8 cellular contexts compared by ENCODE assay signal in the genomic region with DNA sequence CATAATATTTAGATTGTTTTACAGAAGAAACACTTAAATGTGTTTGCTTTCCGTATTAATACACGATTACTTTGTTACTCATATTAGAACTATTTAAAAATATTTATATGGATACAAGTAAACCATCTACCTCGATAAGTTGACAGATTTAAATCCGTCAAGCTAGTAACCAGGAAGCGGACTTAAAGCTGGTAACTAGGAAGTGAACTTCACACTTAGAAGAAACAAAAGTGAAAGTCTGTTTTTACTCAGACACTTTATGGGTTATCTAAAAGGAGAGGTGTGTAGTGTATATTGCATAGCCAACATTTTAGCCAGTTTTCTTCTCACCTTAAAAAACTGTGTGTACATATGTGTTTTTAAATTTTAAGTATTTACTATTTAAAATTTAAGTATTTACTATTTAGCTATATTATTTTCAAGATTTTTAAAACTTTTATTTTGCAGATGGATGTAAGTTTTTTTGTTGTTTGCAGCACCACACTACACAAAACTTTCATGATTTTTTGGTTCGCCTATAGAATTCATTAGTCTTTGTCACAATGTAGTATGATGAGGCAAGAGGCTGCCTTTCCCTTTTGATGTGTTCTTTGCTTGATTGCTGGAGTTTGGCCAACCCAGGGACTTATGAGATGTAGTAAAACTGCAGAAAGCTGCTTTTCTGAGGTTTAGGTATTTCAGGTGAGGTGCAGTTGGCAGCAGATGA. TPM values are rescaled to one million over a fixed set of nuclear protein-coding genes. Genes with fewer than 3 reads are reported as not detected.
DNase-seq lines count a peak whose midpoint lies in the region; ATAC-seq, FAIRE-seq and TF ChIP-seq lines count a peak whose summit lies in the region.

No MANE protein-coding gene starts in this region.

- WGBS in HepG2 (ENCODE audit: low lambda C conversion rate): 9% methylated on average over 6 of the region's 6 CpGs

- H3K4me1 Mint-ChIP-seq in activated T-cell treated with anti-CD3 and anti-CD28 coated beads, Interleukin-2, amount 50 U/mL, for 4 hours (ENCODE audit: low read depth): peaks cover 49% of the 10 kb centered on the region
- peaks cover 32% of the 10 kb centered on the region for H3K4me1 Mint-ChIP-seq in HFFc6 (ENCODE audit: low read depth)

- H3F3A ChIP-seq in MM.1S (ENCODE audit: insufficient read depth, low read length): 0 out of 2 replicates have a peak, but pooled peaks cover 4% of the 10 kb centered on the region

- H2AFZ ChIP-seq in MM.1S (ENCODE audit: low read length): no peak overlapping the region
- no peak overlapping the region for H2AFZ ChIP-seq in HepG2 (ENCODE audit: low read length)

- no peak for TF ChIP-seq POLR2A in HepG2 (IDR thresholded peaks at IDR 0.05; ENCODE audit: insufficient read depth in 1 of 2, low read depth in 2 of 2, low read length in 2 of 2)

- H3K9me3 ChIP-seq in MM.1S (replicated peaks; ENCODE audit: insufficient read depth, low read length): no peaks in the 10 kb centered on the region
- no peaks in the 10 kb centered on the region for H3K9me3 ChIP-seq in ascending aorta
- H3K9me3 ChIP-seq in HepG2 (ENCODE audit: low read length): no peaks in the 10 kb centered on the region

- POLR2A ChIA-PET in HepG2 (lab: Yijun Ruan, JAX): interaction anchor here (0.6 kb wide), 1 partner anchor 17 kb away, joined by 3 read pairs; no protein-coding TSS in a partner anchor

- no peaks in the 10 kb centered on the region for H3K36me3 Mint-ChIP-seq in activated T-cell treated with anti-CD3 and anti-CD28 coated beads, Interleukin-2, amount 50 U/mL, for 4 hours (ENCODE audit: insufficient read depth)
- no peaks in the 10 kb centered on the region for H3K36me3 Mint-ChIP-seq in HFFc6 (ENCODE audit: low read depth)

- no peak for TF ChIP-seq RAD21 in HepG2 (CRISPR knock-in tag; IDR thresholded peaks at IDR 0.05)

- H3K36me3 ChIP-seq in MM.1S (replicated peaks; ENCODE audit: insufficient read depth, low read length) (no peaks in the 10 kb centered on the region), ascending aorta (no peaks in the 10 kb centered on the region), HepG2 (replicated peaks in 1 of 2; ENCODE audit: control insufficient read depth in 1 of 2, insufficient read depth in 2 of 2, low read length in 2 of 2) (no peaks in the 10 kb centered on the region)

- intact Hi-C loops in ascending aorta (cut with DNase I) (loop anchor here (10.0 kb wide), 1 partner anchor 52 kb away; no protein-coding TSS in a partner anchor), HepG2 (cut with micrococcal nuclease; ENCODE audit: unreplicated experiment) (loop anchor here (1.0 to 2.0 kb wide), 2 partner anchors 8 to 16 kb away; no protein-coding TSS in a partner anchor)

- TF ChIP-seq EP300 in HepG2 (IDR thresholded peaks at IDR 0.05; ENCODE audit: low read depth in 2 of 2, low read length in 2 of 2) (no peak), HepG2 (CRISPR knock-in tag; IDR thresholded peaks at IDR 0.05; ENCODE audit: borderline replicate concordance) (no peak)

- CTCF ChIA-PET in HepG2 (lab: Yijun Ruan, JAX; ENCODE audit: low intra/inter-chr PET ratio, low total read pairs): no interaction called here

- H3K9ac ChIP-seq in MM.1S (ENCODE audit: low read length) (no peak overlapping the region), HepG2 (ENCODE audit: insufficient read depth, low read depth, low read length) (peak overlapping the region; percentile 48)

- TF ChIP-seq CTCF in HFFc6 (IDR thresholded peaks at IDR 0.05): no peak
- no peak for TF ChIP-seq CTCF in MM.1S (IDR thresholded peaks at IDR 0.05; ENCODE audit: low read length)
- no peak for TF ChIP-seq CTCF in ascending aorta (IDR thresholded peaks at IDR 0.05)
- no peak for TF ChIP-seq CTCF in HepG2 (CRISPR knock-in tag; IDR thresholded peaks at IDR 0.05)

- H3K9me3 Mint-ChIP-seq in activated T-cell treated with anti-CD3 and anti-CD28 coated beads, Interleukin-2, amount 50 U/mL, for 4 hours: no peaks in the 10 kb centered on the region
- H3K9me3 Mint-ChIP-seq in HFFc6: no peaks in the 10 kb centered on the region

- H3K9me2 ChIP-seq in MM.1S (replicated peaks; ENCODE audit: insufficient read depth, low read length): no peaks in the 10 kb centered on the region

- H4K20me1 ChIP-seq in MM.1S (ENCODE audit: insufficient read depth, low read length) (no peaks in the 10 kb centered on the region; the same call in 1 of the 2 replicates), HepG2 (ENCODE audit: insufficient read depth, low read length) (peaks cover 2% of the 10 kb centered on the region; the same call in 1 of the 2 replicates)

- FAIRE-seq in HepG2 (lab: Jason Lieb, UNC): no peak

- H3K4me3 Mint-ChIP-seq in activated T-cell treated with anti-CD3 and anti-CD28 coated beads, Interleukin-2, amount 50 U/mL, for 4 hours: peak overlapping the region; percentile 93
- peak overlapping the region; percentile 95 for H3K4me3 Mint-ChIP-seq in HFFc6

- peaks cover 68% of the 10 kb centered on the region for H3K79me2 ChIP-seq in MM.1S (ENCODE audit: low read length)
- peaks cover 68% of the 10 kb centered on the region for H3K79me2 ChIP-seq in HepG2 (ENCODE audit: insufficient read depth, low read length)

- no TSS peak for BruUV-seq in HepG2 (replicated peaks; lab: Mats Ljungman, UMichigan)

- H3K27me3 Mint-ChIP-seq in activated T-cell treated with anti-CD3 and anti-CD28 coated beads, Interleukin-2, amount 50 U/mL, for 4 hours (ENCODE audit: low read depth): peaks cover 1% of the 10 kb centered on the region
- no peaks in the 10 kb centered on the region; the same call in none of the 2 replicates for H3K27me3 Mint-ChIP-seq in HFFc6 (ENCODE audit: insufficient read depth)

- H3K4me3 ChIP-seq in MM.1S (ENCODE audit: low read length): peak overlapping the region; percentile 93
- peak overlapping the region; percentile 89 to 100 for H3K4me3 ChIP-seq in ascending aorta
- peak overlapping the region; percentile 80 to 93 (median 85); a peak in 5 of 6 replicates for H3K4me3 ChIP-seq in HepG2 (replicated peaks in 1 of 3; ENCODE audit: insufficient read depth in 1 of 3, low read depth in 2 of 3, low read length in 3 of 3)

- H3K4me2 ChIP-seq in MM.1S (ENCODE audit: low read depth, low read length) (peak overlapping the region; percentile 69), HepG2 (ENCODE audit: low read depth, low read length) (peak overlapping the region; percentile 87)

- H3K4me1 ChIP-seq in MM.1S (ENCODE audit: low read length) (no peaks in the 10 kb centered on the region), ascending aorta (peaks cover 0 to 18% of the 10 kb centered on the region in 2 donors), HepG2 (ENCODE audit: insufficient read depth, low read length) (peaks cover 22% of the 10 kb centered on the region)

- H3K27ac Mint-ChIP-seq in HFFc6: no peak overlapping the region; the same call in 1 of the 2 replicates

- no peak for DNase-seq in activated T-cell treated with anti-CD3 and anti-CD28 coated beads, Interleukin-2, amount 50 U/mL, for 4 hours
- no peak for DNase-seq in activated T-cell treated with anti-CD3 and anti-CD28 coated beads, Interleukin-2, amount 50 U/mL, for 1 hour
- no peak for DNase-seq in HFFc6
- DNase-seq in MM.1S: peak; percentile 90
- DNase-seq in ascending aorta (ENCODE audit: low spot score in 2 of 2): no peak
- DNase-seq in HepG2 (ENCODE audit: low spot score): peak; percentile 55
- DNase-seq in NCI-H524 treated with DMSO at 0.1 percent for 48 hours (lab: John Stamatoyannopoulos, UW): no peak
- no peak for DNase-seq in amniotic stem cell (lab: John Stamatoyannopoulos, UW)

- ATAC-seq in activated T-cell treated with anti-CD3 and anti-CD28 coated beads, Interleukin-2, amount 50 U/mL, for 4 hours: peak; percentile 32 to 36
- ATAC-seq in HepG2: no peak

- H3K27ac ChIP-seq in MM.1S (ENCODE audit: low read length) (no peak overlapping the region), ascending aorta (no peak overlapping the region), HepG2 (ENCODE audit: extremely low read length, insufficient read depth, low read length) (no peak overlapping the region)

- no peaks in the 10 kb centered on the region for H3K27me3 ChIP-seq in MM.1S (replicated peaks; ENCODE audit: insufficient read depth, low read length)
- no peaks in the 10 kb centered on the region for H3K27me3 ChIP-seq in ascending aorta
- H3K27me3 ChIP-seq in HepG2 (ENCODE audit: control insufficient read depth in 1 of 2, insufficient read depth in 2 of 2, low read length in 2 of 2): no peaks in the 10 kb centered on the region; a peak in 3 of 5 replicates

- in situ Hi-C loops in HepG2 (cut with HindIII; ENCODE audit: extremely low pct_ligation_motif_present, low pct_unique_long_range_greater_than_20kb): no loop called here

TF ChIP-seq in HepG2, 621 proteins besides CTCF, POLR2A, EP300 and RAD21 (continues in another document):
- peak; percentile 72 for TF ChIP-seq ELF1 (CRISPR knock-in tag; IDR thresholded peaks at IDR 0.05)
- no peak for TF ChIP-seq ZNF530 (CRISPR knock-in tag; IDR thresholded peaks at IDR 0.05; ENCODE audit: low read depth)
- no peak for TF ChIP-seq RXRB (CRISPR knock-in tag; IDR thresholded peaks at IDR 0.05; ENCODE audit: borderline replicate concordance)

RNA-seq across cellular contexts. Expression of a gene that starts 2.7 kb away (rescaled TPM):
- 10 to 100 TPM; 28.3 to 31.1 (median 28.4) TPM for total RNA-seq in activated T-cell treated with anti-CD3 and anti-CD28 coated beads, Interleukin-2, amount 50 U/mL, for 4 hours
- total RNA-seq in HFFc6 (2021; fragmentation: NEBNext Ultra II Directional; extraction: Animal tissue kit (Norgen Biotek cat#: 25700)): 10 to 100 TPM; 13.8 to 18.3 (median 16.6) TPM
- total RNA-seq in ascending aorta: 29.2 TPM
- 26.3 and 34.5 TPM in 2 replicates for total RNA-seq in HepG2 (2016; rRNA removed; fragmentation: Illumina TruSeq; extraction: Trizol)
- total RNA-seq in HepG2 (2016; cell fraction: cytosol; rRNA removed; fragmentation: Illumina TruSeq; extraction: Trizol; ENCODE audit: low read depth): 13.2 and 14.9 TPM in 2 replicates
- 26.0 and 33.3 TPM in 2 replicates for total RNA-seq in HepG2 (2016; cell fraction: insoluble cytoplasmic fraction; rRNA removed; fragmentation: Illumina TruSeq; extraction: Trizol)
- total RNA-seq in HepG2 (2016; cell fraction: membrane; rRNA removed; fragmentation: Illumina TruSeq; extraction: Trizol): 22.1 and 27.5 TPM in 2 replicates
- 43.3 and 47.3 TPM in 2 replicates for total RNA-seq in HepG2 (2016; cell fraction: nucleus; rRNA removed; fragmentation: Illumina TruSeq; extraction: Trizol)
- polyA plus RNA-seq in HepG2 (2011; rRNA removed): 9.5 and 12.4 TPM in 2 replicates
- 4.4 and 7.8 TPM in 2 replicates for polyA plus RNA-seq in HepG2 (2011; cell fraction: cytosol; rRNA removed)
- 6.4 and 8.8 TPM in 2 replicates for polyA plus RNA-seq in HepG2 (2011; cell fraction: nucleus; rRNA removed)
- polyA plus RNA-seq in HepG2 (2012): 18.5 and 21.8 TPM in 2 replicates
- 2.3 and 2.6 TPM in 2 replicates for polyA plus RNA-seq in HepG2 (2016; cell fraction: cytosol; fragmentation: Illumina TruSeq; extraction: Trizol; ENCODE audit: low read depth)
- polyA plus RNA-seq in HepG2 (2016; cell fraction: insoluble cytoplasmic fraction; fragmentation: Illumina TruSeq; extraction: Trizol; ENCODE audit: low read depth): 22.3 and 24.0 TPM in 2 replicates
- polyA plus RNA-seq in HepG2 (2016; cell fraction: membrane; fragmentation: Illumina TruSeq; extraction: Trizol; ENCODE audit: low read depth): 6.8 and 8.8 TPM in 2 replicates
- polyA plus RNA-seq in HepG2 (2016; cell fraction: nucleus; fragmentation: Illumina TruSeq; extraction: Trizol; ENCODE audit: insufficient read depth, low read depth): 15.4 and 17.1 TPM in 2 replicates
- polyA minus RNA-seq in HepG2 (2011; rRNA and poly(A)+ RNA removed; ENCODE audit: low replicate concordance): 17.2 and 27.7 TPM in 2 replicates
- polyA minus RNA-seq in HepG2 (2011; cell fraction: cytosol; rRNA and poly(A)+ RNA removed): 15.7 and 25.4 TPM in 2 replicates
- 121 and 136 TPM in 2 replicates for polyA minus RNA-seq in HepG2 (2011; cell fraction: nucleus; rRNA and poly(A)+ RNA removed)

Comparison
In these comparisons a context has a peak if more than half of its experiments do, and no peak if none do; other contexts are left out.
1. DNase-seq: peak in MM.1S (single experiment) and HepG2 (single experiment); none in activated T-cell treated with anti-CD3 and anti-CD28 coated beads, Interleukin-2, amount 50 U/mL, for 4 hours (single experiment), activated T-cell treated with anti-CD3 and anti-CD28 coated beads, Interleukin-2, amount 50 U/mL, for 1 hour (single experiment), HFFc6 (single experiment), ascending aorta (0 of 2), NCI-H524 treated with DMSO at 0.1 percent for 48 hours (single experiment) and amniotic stem cell (single experiment).
2. Peak in every context shown above with its lines, with median percentiles within 50 percentile points of each other: H3K4me3 ChIP-seq.